23 cellular contexts compared by ENCODE assay signal in the genomic region with DNA sequence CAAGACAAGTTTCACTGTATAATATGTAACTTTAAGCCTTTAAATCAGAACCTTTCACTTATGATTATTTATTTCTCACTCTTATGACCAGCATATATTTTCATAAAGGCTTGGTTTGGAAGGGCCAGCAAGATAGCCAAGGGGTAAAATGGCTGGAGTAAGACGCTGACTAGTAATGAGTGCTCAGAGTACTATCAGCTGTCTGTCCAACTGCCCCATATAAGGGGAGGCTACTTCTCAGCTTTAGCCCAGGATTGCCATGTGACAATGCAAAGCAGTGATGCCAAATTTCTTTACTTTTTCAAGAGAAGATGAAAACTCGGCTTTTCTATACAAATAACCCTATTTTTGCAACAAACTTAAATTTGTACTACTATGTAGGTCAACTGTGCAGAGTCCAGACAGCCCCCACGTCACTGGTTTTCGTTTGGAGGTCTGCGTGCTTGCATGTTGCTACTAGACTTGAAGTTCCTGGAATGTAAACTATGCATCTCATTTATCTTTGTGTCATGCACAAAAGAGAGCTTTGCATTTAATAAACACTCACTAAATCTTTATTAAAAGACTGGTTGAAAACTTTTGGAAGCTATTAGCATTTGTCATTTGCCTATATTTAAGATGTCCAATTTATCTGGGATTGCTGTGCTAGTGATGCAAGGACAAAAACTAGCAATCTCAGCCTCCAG.
DNase-seq lines count a peak whose midpoint lies in the region; ATAC-seq and TF ChIP-seq lines count a peak whose summit lies in the region.
"Had no signal": no experiment of that assay in that cellular context is flagged by ENCODE, and none has a peak within 500 bp of the region (broad histone marks: within the 10 kb centered on the region; RNA-seq: fewer than 3 reads in every experiment).

No MANE protein-coding gene starts in this region.

- WGBS in mesenchymal stem cell, result 3% methylated on average over 5 of the region's 5 CpGs

- DNase-seq in A673 (ENCODE audit: low spot score) (peak; percentile 62), RPMI7951 (ENCODE audit: low read depth) (peak; percentile 31), choroid plexus epithelial cell (ENCODE audit: low read depth) (peak; percentile 87), mesenchymal stem cell (peak; percentile 91), GDM1 (lab: John Stamatoyannopoulos, UW) (no peak)
- DNase-seq in activated CD4-positive, alpha-beta T cell treated with anti-CD3 and anti-CD28 coated beads, Interleukin-2, amount 50 U/mL, for 48 hours, result no peak
- no peak for DNase-seq in CD4-positive, alpha-beta T cell
- DNase-seq: activated B cell treated with CpG ODN at 0.5 μM for 24 hours; activated CD8-positive, alpha-beta T cell treated with anti-CD3 and anti-CD28 coated beads, Interleukin-2, amount 10 ng/mL, durations not matched to agents 7 days and 5 days; activated gamma-delta T cell; C1 segment of cervical spinal cord; erythroblast; glutamatergic neuron; kidney glomerular epithelial cell; naive thymus-derived CD4-positive, alpha-beta T cell; right lobe of liver; stimulated activated CD8-positive, alpha-beta memory T cell treated with anti-CD3 and anti-CD28 coated beads, Interleukin-4, amount 100 ng/mL, for 48 hours had no signal

- H3K36me3 Mint-ChIP-seq in CD4-positive, alpha-beta T cell (ENCODE audit: low read depth), result no peaks in the 10 kb centered on the region
- H3K36me3 Mint-ChIP-seq: memory B cell; naive thymus-derived CD4-positive, alpha-beta T cell; type B pancreatic cell had no signal

- no peaks in the 10 kb centered on the region for H3K9me3 Mint-ChIP-seq in CD4-positive, alpha-beta T cell
- H3K9me3 Mint-ChIP-seq: central memory CD8-positive, alpha-beta T cell; type B pancreatic cell had no signal

- H2AK5ac ChIP-seq in mesenchymal stem cell (ENCODE audit: low read length, severe bottlenecking), result no peak overlapping the region

- H3K4me1 Mint-ChIP-seq in CD4-positive, alpha-beta T cell (ENCODE audit: low read depth), result no peaks in the 10 kb centered on the region
- H3K4me1 Mint-ChIP-seq: naive thymus-derived CD4-positive, alpha-beta T cell had no signal

- H3K18ac ChIP-seq in mesenchymal stem cell (ENCODE audit: low read depth in 1 of 2, low read length in 2 of 2), result peak overlapping the region in 1 of 2 experiments; percentile 100

- no peaks in the 10 kb centered on the region for H3K9me3 ChIP-seq in A673 (ENCODE audit: low read depth, low read length, poor library complexity, severe bottlenecking)
- no peaks in the 10 kb centered on the region for H3K9me3 ChIP-seq in mesenchymal stem cell (ENCODE audit: control insufficient read depth, low read length)
- H3K9me3 ChIP-seq in CD4-positive, alpha-beta T cell (ENCODE audit: control insufficient read depth, low read length), result no peaks in the 10 kb centered on the region
- H3K9me3 ChIP-seq: Peyer's patch, right lobe of liver had no signal

- POLR2A ChIA-PET in A673 (lab: Charles Lee; ENCODE audit: low non-redundant PET), result no interaction called here
- POLR2A ChIA-PET in CD4-positive, alpha-beta T cell (lab: Charles Lee), result no interaction called here

- no peak overlapping the region for H3K4me2 ChIP-seq in mesenchymal stem cell (ENCODE audit: low read length, poor library complexity, severe bottlenecking)
- H3K4me2 ChIP-seq: A549 had no signal

- H3K23ac ChIP-seq in mesenchymal stem cell (ENCODE audit: low read length in 2 of 2), result no peak overlapping the region

- peak overlapping the region in 1 of 2 experiments; percentile 54 for H3K4ac ChIP-seq in mesenchymal stem cell (ENCODE audit: low read depth in 1 of 2, low read length in 2 of 2)

- CTCF ChIA-PET in A673 (lab: Charles Lee), result interaction anchor here (1.1 kb wide), 1 partner anchor 262 kb away, joined by 4 read pairs; no protein-coding TSS in a partner anchor
- CTCF ChIA-PET in CD4-positive, alpha-beta T cell (lab: Charles Lee), result interaction anchor here (0.8 kb wide), 1 partner anchor 9 kb away, joined by 3 read pairs; no protein-coding TSS in a partner anchor

- no peak overlapping the region for H2BK15ac ChIP-seq in mesenchymal stem cell (ENCODE audit: low read depth, poor library complexity, severe bottlenecking)

- H2BK120ac ChIP-seq in mesenchymal stem cell (ENCODE audit: low read depth, low read length), result peak overlapping the region; percentile 91

- H3K27me3 Mint-ChIP-seq in CD4-positive, alpha-beta T cell, result no peaks in the 10 kb centered on the region
- H3K27me3 Mint-ChIP-seq: activated B cell treated with CpG ODN at 0.5 μM for 24 hours; central memory CD8-positive, alpha-beta T cell; memory B cell; type B pancreatic cell had no signal

- peak overlapping the region; percentile 94 to 99 for H2BK12ac ChIP-seq in mesenchymal stem cell (ENCODE audit: low read length in 2 of 2)

- no peak overlapping the region for H3K4me3 ChIP-seq in A673 (ENCODE audit: low read depth, low read length, poor library complexity, severe bottlenecking)
- H3K4me3 ChIP-seq in choroid plexus epithelial cell (ENCODE audit: low read depth, low read length), result no peak overlapping the region
- no peak overlapping the region for H3K4me3 ChIP-seq in mesenchymal stem cell (ENCODE audit: insufficient read depth in 1 of 2, low read depth in 1 of 2, low read length in 2 of 2)
- H3K4me3 ChIP-seq: A549, Peyer's patch, right lobe of liver had no signal

- H4K8ac ChIP-seq in mesenchymal stem cell (ENCODE audit: low read length), result no peak overlapping the region

- H2BK5ac ChIP-seq in mesenchymal stem cell (ENCODE audit: low read depth, low read length, poor library complexity, severe bottlenecking), result no peak overlapping the region

- no peak overlapping the region for H2AFZ ChIP-seq in mesenchymal stem cell (ENCODE audit: low read depth, low read length)

- no peak overlapping the region for H3K4me3 Mint-ChIP-seq in CD4-positive, alpha-beta T cell
- H3K4me3 Mint-ChIP-seq: activated B cell treated with CpG ODN at 0.5 μM for 24 hours; activated CD8-positive, alpha-beta T cell treated with anti-CD3 and anti-CD28 coated beads, Interleukin-2, amount 10 ng/mL, durations not matched to agents 7 days and 5 days; central memory CD8-positive, alpha-beta T cell; memory B cell; naive thymus-derived CD4-positive, alpha-beta T cell; type B pancreatic cell had no signal

- H3K79me1 ChIP-seq in mesenchymal stem cell (replicated peaks; ENCODE audit: low read length, poor library complexity, severe bottlenecking), result no peaks in the 10 kb centered on the region

- intact Hi-C loops in A673 (cut with micrococcal nuclease; ENCODE audit: unreplicated experiment), result no loop called here
- intact Hi-C loops in CD4-positive, alpha-beta T cell (cut with DNase I, micrococcal nuclease), result no loop called here

- H4K91ac ChIP-seq in mesenchymal stem cell (ENCODE audit: low read length), result peak overlapping the region; percentile 82

- H3K27ac Mint-ChIP-seq in CD4-positive, alpha-beta T cell, result no peak overlapping the region
- H3K27ac Mint-ChIP-seq: activated B cell treated with CpG ODN at 0.5 μM for 24 hours; activated CD8-positive, alpha-beta T cell treated with anti-CD3 and anti-CD28 coated beads, Interleukin-2, amount 10 ng/mL, durations not matched to agents 7 days and 5 days; memory B cell; type B pancreatic cell had no signal

- peaks cover 21% of the 10 kb centered on the region for H3K4me1 ChIP-seq in A673 (ENCODE audit: insufficient read depth, low read length, poor library complexity, severe bottlenecking)
- peaks cover 9% of the 10 kb centered on the region for H3K4me1 ChIP-seq in mesenchymal stem cell (ENCODE audit: control insufficient read depth, insufficient read depth, low read depth, low read length)
- H3K4me1 ChIP-seq: A549, right lobe of liver had no signal

- H3K36me3 ChIP-seq in A673 (ENCODE audit: insufficient read depth, low read length, poor library complexity, severe bottlenecking) (no peaks in the 10 kb centered on the region), mesenchymal stem cell (ENCODE audit: control insufficient read depth in 1 of 2, insufficient read depth in 2 of 2, low read depth in 1 of 2, low read length in 2 of 2) (no peaks in the 10 kb centered on the region)
- H3K36me3 ChIP-seq: Peyer's patch, right lobe of liver had no signal

- ATAC-seq in HG02759 (IDR thresholded peaks at IDR 0.05; ENCODE audit: unreplicated experiment), result no peak
- ATAC-seq in CD4-positive, alpha-beta T cell (ENCODE audit: poor library complexity), result no peak
- ATAC-seq: A549; activated CD8-positive, alpha-beta T cell treated with anti-CD3 and anti-CD28 coated beads, Interleukin-2, amount 10 ng/mL, durations not matched to agents 7 days and 5 days; naive thymus-derived CD4-positive, alpha-beta T cell had no signal

- no peaks in the 10 kb centered on the region for H3K27me3 ChIP-seq in A673 (replicated peaks; ENCODE audit: insufficient read depth, low read depth, low read length, poor library complexity)
- H3K27me3 ChIP-seq in mesenchymal stem cell (ENCODE audit: control insufficient read depth in 1 of 2, insufficient read depth in 1 of 2, low read length in 2 of 2), result no peaks in the 10 kb centered on the region
- H3K27me3 ChIP-seq in CD4-positive, alpha-beta T cell (ENCODE audit: control insufficient read depth, insufficient read depth, low read length), result no peaks in the 10 kb centered on the region
- H3K27me3 ChIP-seq: Peyer's patch, right lobe of liver had no signal

- BruUV-seq in A673 (replicated peaks; lab: Mats Ljungman, UMichigan), result no TSS peak

- TF ChIP-seq CTCF in A673 (conservative IDR thresholded peaks at IDR 0.05; ENCODE audit: low read depth, low read length) (no peak), choroid plexus epithelial cell (conservative IDR thresholded peaks at IDR 0.05; ENCODE audit: low read depth, low read length) (no peak)
- no peak for TF ChIP-seq CTCF in CD4-positive, alpha-beta T cell (IDR thresholded peaks at IDR 0.05)

- H3K14ac ChIP-seq in mesenchymal stem cell (ENCODE audit: low read length in 2 of 2), result no peak overlapping the region

- H3K27ac ChIP-seq in A673 (ENCODE audit: low read depth, low read length, poor library complexity, severe bottlenecking) (peak overlapping the region; percentile 24), mesenchymal stem cell (ENCODE audit: low read length, poor library complexity, severe bottlenecking) (no peak overlapping the region)
- no peak overlapping the region for H3K27ac ChIP-seq in CD4-positive, alpha-beta T cell (ENCODE audit: low read depth, low read length)
- H3K27ac ChIP-seq: Peyer's patch, right lobe of liver had no signal

- no peak overlapping the region for H3K9ac ChIP-seq in mesenchymal stem cell (ENCODE audit: low read length)

Comparison
In these comparisons a context has a peak if more than half of its experiments do, and no peak if none do; other contexts are left out.
1. DNase-seq: peak in A673 (single experiment), RPMI7951 (single experiment), choroid plexus epithelial cell (single experiment) and mesenchymal stem cell (single experiment); none in activated CD4-positive, alpha-beta T cell treated with anti-CD3 and anti-CD28 coated beads, Interleukin-2, amount 50 U/mL, for 48 hours (0 of 2), GDM1 (single experiment) and CD4-positive, alpha-beta T cell (0 of 10).